Comparison of ENCODE assay signal across 1 cellular context in genomic region chr20:11389188-11389587, GRCh38.
TF ChIP-seq lines count a peak whose summit lies in the region.

No MANE protein-coding gene starts in this region.

TF ChIP-seq in IMR-90, 13 proteins besides CTCF, POLR2A, EP300 and RAD21 (continued from another document):
- TF ChIP-seq USF2 (IDR thresholded peaks at IDR 0.05; ENCODE audit: low read depth, low read length) (no peak), NFE2L2 (IDR thresholded peaks at IDR 0.05; ENCODE audit: low read depth, low read length) (no peak), ELK1 (IDR thresholded peaks at IDR 0.05; ENCODE audit: borderline replicate concordance, low read depth, low read length) (no peak), RFX5 (IDR thresholded peaks at IDR 0.05; ENCODE audit: low read depth, low read length) (no peak)
